20 cellular contexts compared by ENCODE assay signal in the genomic region with DNA sequence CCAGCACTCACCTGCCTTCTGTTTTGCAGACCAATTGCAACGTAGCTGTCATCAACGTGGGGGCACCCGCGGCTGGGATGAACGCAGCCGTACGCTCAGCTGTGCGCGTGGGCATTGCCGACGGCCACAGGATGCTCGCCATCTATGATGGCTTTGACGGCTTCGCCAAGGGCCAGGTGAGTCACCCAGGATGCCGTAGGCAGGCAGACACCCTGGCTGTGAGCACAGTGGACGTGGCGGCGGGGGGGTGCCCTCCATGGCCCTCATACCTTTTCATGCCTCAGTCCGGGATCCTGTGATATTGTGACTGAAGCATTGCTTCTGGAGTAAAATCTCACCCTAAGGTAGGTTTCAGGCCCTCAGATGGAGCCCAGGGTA. TPM values are rescaled to one million over a fixed set of nuclear protein-coding genes. Genes with fewer than 3 reads are reported as not detected.
DNase-seq lines count a peak whose midpoint lies in the region; ATAC-seq, FAIRE-seq and TF ChIP-seq lines count a peak whose summit lies in the region.
"Had no signal": no experiment of that assay in that cellular context is flagged by ENCODE, and none has a peak within 500 bp of the region (broad histone marks: within the 10 kb centered on the region; RNA-seq: fewer than 3 reads in every experiment).

No MANE protein-coding gene starts in this region.

- no peak for DNase-seq in activated CD8-positive, alpha-beta T cell treated with anti-CD3 and anti-CD28 coated beads, Interleukin-2, amount 10 ng/mL, durations not matched to agents 7 days and 5 days
- no peak for DNase-seq in activated CD8-positive, alpha-beta T cell treated with anti-CD3 and anti-CD28 coated beads for 36 hours
- DNase-seq in RWPE1 (ENCODE audit: low spot score) (no peak), K562 (ENCODE audit: extremely low read depth in 1 of 4, low spot score in 3 of 4) (no peak), osteoblast (ENCODE audit: insufficient read length, low spot score, missing footprints) (peak; percentile 29), RPMI8226 (no peak)
- DNase-seq in stimulated activated naive B cell treated with anti-CD40 and anti-IgM and Interleukin-4, amounts not matched to agents 10 μg/mL and 1 μg/mL and 100 μg/mL, for 72 hours: no peak
- DNase-seq: CD4-positive, alpha-beta memory T cell; DMS153; DMS79; GF-D8; GOT3; H7; HFFc6 had no signal

- ATAC-seq in activated CD8-positive, alpha-beta T cell treated with anti-CD3 and anti-CD28 coated beads, Interleukin-2, amount 10 ng/mL, durations not matched to agents 7 days and 5 days: no peak
- no peak for ATAC-seq in activated CD8-positive, alpha-beta T cell treated with anti-CD3 and anti-CD28 coated beads for 36 hours
- ATAC-seq in K562: no peak
- ATAC-seq in stimulated activated naive B cell treated with anti-CD40 and anti-IgM and Interleukin-4, amounts not matched to agents 10 μg/mL and 1 μg/mL and 100 μg/mL, for 72 hours (replicated peaks): no peak
- ATAC-seq: A549, HCT116 had no signal

- TF ChIP-seq EP300 in K562 (IDR thresholded peaks at IDR 0.05; ENCODE audit: low read length): no peak

- H2AFZ ChIP-seq in K562 (ENCODE audit: low read depth, low read length) (no peak overlapping the region), osteoblast (ENCODE audit: low read length) (no peak overlapping the region)

- H3K9ac ChIP-seq in K562 (ENCODE audit: insufficient read depth in 1 of 2, low read depth in 2 of 2, low read length in 2 of 2): no peak overlapping the region
- H3K9ac ChIP-seq: BLaER1 had no signal

- H3K4me1 ChIP-seq in K562 (replicated peaks in 1 of 2; ENCODE audit: control insufficient read depth in 2 of 2, insufficient read depth in 2 of 2, low read length in 2 of 2) (no peaks in the 10 kb centered on the region), osteoblast (ENCODE audit: insufficient read depth, low read length) (no peaks in the 10 kb centered on the region)

- CTCF ChIA-PET in activated CD8-positive, alpha-beta T cell treated with anti-CD3 and anti-CD28 coated beads, Interleukin-2, amount 10 ng/mL, durations not matched to agents 7 days and 5 days (lab: Charles Lee): no interaction called here
- CTCF ChIA-PET in activated CD8-positive, alpha-beta T cell treated with anti-CD3 and anti-CD28 coated beads for 36 hours (lab: Charles Lee): no interaction called here
- CTCF ChIA-PET in RWPE1 (lab: Yijun Ruan, JAX): no interaction called here
- CTCF ChIA-PET in K562 (lab: Yijun Ruan, JAX; ENCODE audit: low intra/inter-chr PET ratio): no interaction called here

- POLR2A ChIA-PET in activated CD8-positive, alpha-beta T cell treated with anti-CD3 and anti-CD28 coated beads, Interleukin-2, amount 10 ng/mL, durations not matched to agents 7 days and 5 days (lab: Charles Lee): interaction anchor here (0.6 kb wide), 1 partner anchor 13 kb away, joined by 3 read pairs; no protein-coding TSS in a partner anchor
- POLR2A ChIA-PET in activated CD8-positive, alpha-beta T cell treated with anti-CD3 and anti-CD28 coated beads for 36 hours (lab: Charles Lee): no interaction called here
- POLR2A ChIA-PET in RWPE1 (lab: Yijun Ruan, JAX; ENCODE audit: low non-redundant PET): no interaction called here
- POLR2A ChIA-PET in K562 (lab: Yijun Ruan, JAX): interaction anchor here (0.5 to 1.5 kb wide), 4 partner anchors 12 to 456 kb away, joined by 3 to 6 read pairs (median 3); partner anchors contain the start of gene PITRM1

- H3K27me3 ChIP-seq in K562 (ENCODE audit: control insufficient read depth in 2 of 2, insufficient read depth in 2 of 2, low read length in 2 of 2) (no peaks in the 10 kb centered on the region), osteoblast (ENCODE audit: insufficient read depth, low read length) (no peaks in the 10 kb centered on the region)
- H3K27me3 ChIP-seq: BLaER1 had no signal

- intact Hi-C loops in activated CD8-positive, alpha-beta T cell treated with anti-CD3 and anti-CD28 coated beads for 36 hours (cut with micrococcal nuclease): no loop called here
- intact Hi-C loops in K562 (cut with micrococcal nuclease): no loop called here

- H3K79me2 ChIP-seq in K562 (ENCODE audit: control insufficient read depth, insufficient read depth, low read length): no peaks in the 10 kb centered on the region
- peaks cover 21% of the 10 kb centered on the region for H3K79me2 ChIP-seq in osteoblast (ENCODE audit: insufficient read depth, low read length)

- no peak for TF ChIP-seq RAD21 in K562 (CRISPR knock-in tag; conservative IDR thresholded peaks at IDR 0.05 in 1 of 2, IDR thresholded peaks at IDR 0.05 in 1 of 2)

- H3K36me3 ChIP-seq in K562 (ENCODE audit: control insufficient read depth, insufficient read depth, low read length) (peaks cover 88% of the 10 kb centered on the region), osteoblast (ENCODE audit: insufficient read depth, low read length) (peaks cover 88% of the 10 kb centered on the region)

- H3K27me3 Mint-ChIP-seq in activated CD8-positive, alpha-beta T cell treated with anti-CD3 and anti-CD28 coated beads, Interleukin-2, amount 10 ng/mL, durations not matched to agents 7 days and 5 days (ENCODE audit: low read depth): no peaks in the 10 kb centered on the region
- no peaks in the 10 kb centered on the region for H3K27me3 Mint-ChIP-seq in activated CD8-positive, alpha-beta T cell treated with anti-CD3 and anti-CD28 coated beads for 36 hours
- no peaks in the 10 kb centered on the region for H3K27me3 Mint-ChIP-seq in stimulated activated naive B cell treated with anti-CD40 and anti-IgM and Interleukin-4, amounts not matched to agents 10 μg/mL and 1 μg/mL and 100 μg/mL, for 72 hours
- H3K27me3 Mint-ChIP-seq: CD4-positive, alpha-beta memory T cell had no signal

- H3K36me3 Mint-ChIP-seq in activated CD8-positive, alpha-beta T cell treated with anti-CD3 and anti-CD28 coated beads, Interleukin-2, amount 10 ng/mL, durations not matched to agents 7 days and 5 days (ENCODE audit: low read depth): peaks cover 84% of the 10 kb centered on the region
- H3K36me3 Mint-ChIP-seq in activated CD8-positive, alpha-beta T cell treated with anti-CD3 and anti-CD28 coated beads for 36 hours (ENCODE audit: low read depth): peaks cover 84% of the 10 kb centered on the region
- H3K36me3 Mint-ChIP-seq in stimulated activated naive B cell treated with anti-CD40 and anti-IgM and Interleukin-4, amounts not matched to agents 10 μg/mL and 1 μg/mL and 100 μg/mL, for 72 hours: peaks cover 78 to 86% of the 10 kb centered on the region in 2 donors

- no TSS peak for BruUV-seq in K562 (replicated peaks; lab: Mats Ljungman, UMichigan)

- H3K4me1 Mint-ChIP-seq in activated CD8-positive, alpha-beta T cell treated with anti-CD3 and anti-CD28 coated beads, Interleukin-2, amount 10 ng/mL, durations not matched to agents 7 days and 5 days (ENCODE audit: low read depth): no peaks in the 10 kb centered on the region
- no peaks in the 10 kb centered on the region for H3K4me1 Mint-ChIP-seq in activated CD8-positive, alpha-beta T cell treated with anti-CD3 and anti-CD28 coated beads for 36 hours (ENCODE audit: low read depth)
- H3K4me1 Mint-ChIP-seq in stimulated activated naive B cell treated with anti-CD40 and anti-IgM and Interleukin-4, amounts not matched to agents 10 μg/mL and 1 μg/mL and 100 μg/mL, for 72 hours: peaks cover 14 to 18% of the 10 kb centered on the region in 2 donors
- H3K4me1 Mint-ChIP-seq: CD14-positive monocyte had no signal

- H3K4me3 ChIP-seq in K562 (no peak overlapping the region), osteoblast (ENCODE audit: insufficient read depth, low read length) (no peak overlapping the region)
- H3K4me3 ChIP-seq: A549, BLaER1 had no signal

- WGBS in K562 (ENCODE audit: insufficient coverage, low coverage, missing lambda C conversion rate): 90% methylated on average over 17 of the region's 19 CpGs

- H3K9me1 ChIP-seq in K562 (ENCODE audit: control insufficient read depth, insufficient read depth, low read length): no peaks in the 10 kb centered on the region

- no peak overlapping the region for H3K4me3 Mint-ChIP-seq in activated CD8-positive, alpha-beta T cell treated with anti-CD3 and anti-CD28 coated beads, Interleukin-2, amount 10 ng/mL, durations not matched to agents 7 days and 5 days
- no peak overlapping the region for H3K4me3 Mint-ChIP-seq in activated CD8-positive, alpha-beta T cell treated with anti-CD3 and anti-CD28 coated beads for 36 hours
- H3K4me3 Mint-ChIP-seq in stimulated activated naive B cell treated with anti-CD40 and anti-IgM and Interleukin-4, amounts not matched to agents 10 μg/mL and 1 μg/mL and 100 μg/mL, for 72 hours: no peak overlapping the region
- H3K4me3 Mint-ChIP-seq: CD14-positive monocyte; CD4-positive, alpha-beta memory T cell; HFFc6 had no signal

- H4K20me1 ChIP-seq in K562 (replicated peaks; ENCODE audit: control insufficient read depth, insufficient read depth, low read length) (no peaks in the 10 kb centered on the region), osteoblast (ENCODE audit: insufficient read depth, low read length) (no peaks in the 10 kb centered on the region)

- no peak overlapping the region for H3K4me2 ChIP-seq in K562 (ENCODE audit: insufficient read depth, low read length)
- H3K4me2 ChIP-seq in osteoblast (ENCODE audit: insufficient read depth, low read length): no peak overlapping the region
- H3K4me2 ChIP-seq: A549, BLaER1 had no signal

- H3K27ac ChIP-seq in RWPE1 (peak overlapping the region; percentile 7; the same call in 1 of the 2 replicates), K562 (ENCODE audit: extremely low read depth, low read depth, low read length) (no peak overlapping the region), osteoblast (ENCODE audit: low read depth, low read length) (peak overlapping the region; percentile 41)
- H3K27ac ChIP-seq: 22Rv1, BLaER1, HL-60 had no signal

- no peak for FAIRE-seq in K562 (lab: Jason Lieb, UNC)
- FAIRE-seq: A549 had no signal

- no peak for TF ChIP-seq CTCF in activated CD8-positive, alpha-beta T cell treated with anti-CD3 and anti-CD28 coated beads for 36 hours (IDR thresholded peaks at IDR 0.05)
- TF ChIP-seq CTCF in RWPE1 (conservative IDR thresholded peaks at IDR 0.05; ENCODE audit: low read depth) (no peak), K562 (IDR thresholded peaks at IDR 0.05 in 2 of 3, conservative IDR thresholded peaks at IDR 0.05 in 1 of 3; ENCODE audit: insufficient read depth in 2 of 3, low read depth in 1 of 3, low read length in 3 of 3) (no peak), osteoblast (IDR thresholded peaks at IDR 0.05; ENCODE audit: extremely low read depth, low read depth, low read length) (no peak)

- H3K27ac Mint-ChIP-seq in activated CD8-positive, alpha-beta T cell treated with anti-CD3 and anti-CD28 coated beads, Interleukin-2, amount 10 ng/mL, durations not matched to agents 7 days and 5 days: peak overlapping the region; percentile 52
- no peak overlapping the region for H3K27ac Mint-ChIP-seq in activated CD8-positive, alpha-beta T cell treated with anti-CD3 and anti-CD28 coated beads for 36 hours
- H3K27ac Mint-ChIP-seq in stimulated activated naive B cell treated with anti-CD40 and anti-IgM and Interleukin-4, amounts not matched to agents 10 μg/mL and 1 μg/mL and 100 μg/mL, for 72 hours: no peak overlapping the region
- H3K27ac Mint-ChIP-seq: HFFc6 had no signal

- H3K9me3 ChIP-seq in K562 (replicated peaks; ENCODE audit: control insufficient read depth, insufficient read depth, low read depth, low read length): no peaks in the 10 kb centered on the region
- H3K9me3 ChIP-seq in osteoblast (ENCODE audit: low read depth, low read length): no peaks in the 10 kb centered on the region
- H3K9me3 ChIP-seq: A549, BLaER1 had no signal

- no peak for TF ChIP-seq POLR2A in K562 (conservative IDR thresholded peaks at IDR 0.05)

- no peaks in the 10 kb centered on the region for H3K9me3 Mint-ChIP-seq in activated CD8-positive, alpha-beta T cell treated with anti-CD3 and anti-CD28 coated beads, Interleukin-2, amount 10 ng/mL, durations not matched to agents 7 days and 5 days (ENCODE audit: insufficient read depth)
- no peaks in the 10 kb centered on the region for H3K9me3 Mint-ChIP-seq in activated CD8-positive, alpha-beta T cell treated with anti-CD3 and anti-CD28 coated beads for 36 hours
- no peaks in the 10 kb centered on the region for H3K9me3 Mint-ChIP-seq in stimulated activated naive B cell treated with anti-CD40 and anti-IgM and Interleukin-4, amounts not matched to agents 10 μg/mL and 1 μg/mL and 100 μg/mL, for 72 hours
- H3K9me3 Mint-ChIP-seq: CD4-positive, alpha-beta memory T cell; HFFc6 had no signal

- in situ Hi-C loops in K562 (cut with MboI): no loop called here

RNA-seq across cellular contexts. Expression of gene PFKP, which starts 46.0 kb away (rescaled TPM):
- 100 to 1,000 TPM; 220 to 233 TPM for total RNA-seq in activated CD8-positive, alpha-beta T cell treated with anti-CD3 and anti-CD28 coated beads, Interleukin-2, amount 10 ng/mL, durations not matched to agents 7 days and 5 days
- total RNA-seq in activated CD8-positive, alpha-beta T cell treated with anti-CD3 and anti-CD28 coated beads for 36 hours: 100 to 1,000 TPM; 217 to 219 TPM
- 153 and 281 TPM in 2 replicates for total RNA-seq in K562 (2011; cell fraction: chromatin; rRNA removed; ENCODE audit: low replicate concordance)
- 147 and 149 TPM in 2 replicates for total RNA-seq in K562 (2011; cell fraction: nucleolus; rRNA removed)
- 120 and 125 TPM in 2 replicates for total RNA-seq in K562 (2011; cell fraction: nucleoplasm; rRNA removed)
- total RNA-seq in K562 (2014; rRNA removed) (91.6 and 109 TPM in 2 replicates), K562 (2014; rRNA removed; fragmentation: Illumina TruSeq; extraction: Trizol) (83.2 and 89.5 TPM in 2 replicates), K562 (2015; rRNA removed; fragmentation: Illumina TruSeq; extraction: Trizol) (62.1 and 65.2 TPM in 2 replicates), K562 (2021) (108 and 116 TPM in 2 replicates), osteoblast (71.6 and 80.0 TPM in 2 replicates)
- polyA plus RNA-seq in K562 (2011; rRNA removed) (34.7 and 50.3 TPM in 2 replicates), K562 (2014; fragmentation: Illumina TruSeq; extraction: Trizol) (57.4 and 72.3 TPM in 2 replicates), K562 (2014; fragmentation: Nextera tagmentation; extraction: Ambion mirVana) (10 to 100 TPM; 23.5 to 30.3 TPM), K562 (2014; rRNA removed) (65.2 and 71.1 TPM in 2 replicates)
- polyA plus RNA-seq in K562 (2011; cell fraction: cytosol; rRNA removed): 29.5 and 50.9 TPM in 2 replicates
- polyA plus RNA-seq in K562 (2011; cell fraction: nucleus; rRNA removed): 96.2 and 154 TPM in 2 replicates
- polyA plus RNA-seq in K562 (2012): 94.4 and 95.0 TPM in 2 replicates
- 32.8 and 39.3 TPM in 2 replicates for polyA minus RNA-seq in K562 (2011; rRNA and poly(A)+ RNA removed)
- polyA minus RNA-seq in K562 (2011; cell fraction: cytosol; rRNA and poly(A)+ RNA removed): 52.9 and 65.4 TPM in 2 replicates
- 61.7 and 66.5 TPM in 2 replicates for polyA minus RNA-seq in K562 (2011; cell fraction: nucleus; rRNA and poly(A)+ RNA removed)

RNA-seq across cellular contexts. Expression of gene PITRM1, which starts 59.2 kb away (rescaled TPM):
- total RNA-seq in activated CD8-positive, alpha-beta T cell treated with anti-CD3 and anti-CD28 coated beads, Interleukin-2, amount 10 ng/mL, durations not matched to agents 7 days and 5 days: 10 to 100 TPM; 47.5 TPM
- 10 to 100 TPM; 77.6 to 78.6 TPM for total RNA-seq in activated CD8-positive, alpha-beta T cell treated with anti-CD3 and anti-CD28 coated beads for 36 hours
- total RNA-seq in K562 (2011; cell fraction: chromatin; rRNA removed; ENCODE audit: low replicate concordance): 163 and 183 TPM in 2 replicates
- 87.5 and 88.7 TPM in 2 replicates for total RNA-seq in K562 (2011; cell fraction: nucleolus; rRNA removed)
- 91.3 and 119 TPM in 2 replicates for total RNA-seq in K562 (2011; cell fraction: nucleoplasm; rRNA removed)
- total RNA-seq in K562 (2014; rRNA removed): 44.0 and 48.8 TPM in 2 replicates
- 37.2 and 39.7 TPM in 2 replicates for total RNA-seq in K562 (2014; rRNA removed; fragmentation: Illumina TruSeq; extraction: Trizol)
- 43.6 and 47.2 TPM in 2 replicates for total RNA-seq in K562 (2015; rRNA removed; fragmentation: Illumina TruSeq; extraction: Trizol)
- 63.4 and 70.4 TPM in 2 replicates for total RNA-seq in K562 (2021)
- polyA plus RNA-seq in K562 (2011; rRNA removed): 36.9 and 47.9 TPM in 2 replicates
- 40.0 and 41.1 TPM in 2 replicates for polyA plus RNA-seq in K562 (2011; cell fraction: cytosol; rRNA removed)
- 186 and 189 TPM in 2 replicates for polyA plus RNA-seq in K562 (2011; cell fraction: nucleus; rRNA removed)
- 49.8 and 55.3 TPM in 2 replicates for polyA plus RNA-seq in K562 (2012)
- polyA plus RNA-seq in K562 (2014; fragmentation: Illumina TruSeq; extraction: Trizol): 60.4 and 69.6 TPM in 2 replicates
- polyA plus RNA-seq in K562 (2014; fragmentation: Nextera tagmentation; extraction: Ambion mirVana): 10 to 100 TPM; 21.1 to 29.2 TPM
- 34.2 and 35.0 TPM in 2 replicates for polyA plus RNA-seq in K562 (2014; rRNA removed)
- polyA minus RNA-seq in K562 (2011; rRNA and poly(A)+ RNA removed): 41.6 and 42.9 TPM in 2 replicates
- polyA minus RNA-seq in K562 (2011; cell fraction: cytosol; rRNA and poly(A)+ RNA removed): 38.5 and 39.2 TPM in 2 replicates
- polyA minus RNA-seq in K562 (2011; cell fraction: nucleus; rRNA and poly(A)+ RNA removed): 48.2 and 73.2 TPM in 2 replicates
- total RNA-seq in osteoblast: 89.8 and 92.8 TPM in 2 replicates

Comparison
In these comparisons a context has a peak if more than half of its experiments do, and no peak if none do; other contexts are left out.
1. POLR2A ChIA-PET loops: an anchor here in activated CD8-positive, alpha-beta T cell treated with anti-CD3 and anti-CD28 coated beads, Interleukin-2, amount 10 ng/mL, durations not matched to agents 7 days and 5 days (0.6 kb wide) and K562 (0.5 to 1.5 kb wide); none called in activated CD8-positive, alpha-beta T cell treated with anti-CD3 and anti-CD28 coated beads for 36 hours and RWPE1.